Comparison of ENCODE assay signal across 8 cellular contexts in the genomic region with DNA sequence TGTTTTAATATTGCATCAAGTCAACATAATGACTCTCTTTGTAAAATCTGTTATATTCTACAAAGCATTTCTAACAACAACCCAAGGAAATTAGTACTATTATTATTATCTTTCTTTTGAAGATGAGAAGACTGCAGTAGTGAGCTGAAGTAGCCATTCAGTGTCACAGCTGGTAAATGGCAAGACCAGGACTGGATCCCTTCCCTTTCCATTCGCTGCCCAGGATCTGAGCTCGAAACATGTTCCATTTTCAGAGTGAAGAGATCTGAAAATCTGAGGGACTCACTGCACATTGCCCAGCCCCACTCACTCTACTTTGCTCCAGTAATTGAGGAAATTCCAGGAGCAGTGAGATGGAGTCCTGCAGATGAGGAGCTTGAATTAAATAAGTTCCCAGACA.
"Had no signal": no experiment of that assay in that cellular context is flagged by ENCODE, and none has a peak within 500 bp of the region (broad histone marks: within the 10 kb centered on the region; RNA-seq: fewer than 3 reads in every experiment).

No MANE protein-coding gene starts in this region.

- FAIRE-seq: G401.6, GM12878, GM12891, GM12892, GM18507, GM19239 had no signal

- H3K4me3 ChIP-seq: GM12878 had no signal

- ATAC-seq: GM12878 had no signal

- DNase-seq: GDM1, GF-D8 had no signal
